In the genomic region with DNA sequence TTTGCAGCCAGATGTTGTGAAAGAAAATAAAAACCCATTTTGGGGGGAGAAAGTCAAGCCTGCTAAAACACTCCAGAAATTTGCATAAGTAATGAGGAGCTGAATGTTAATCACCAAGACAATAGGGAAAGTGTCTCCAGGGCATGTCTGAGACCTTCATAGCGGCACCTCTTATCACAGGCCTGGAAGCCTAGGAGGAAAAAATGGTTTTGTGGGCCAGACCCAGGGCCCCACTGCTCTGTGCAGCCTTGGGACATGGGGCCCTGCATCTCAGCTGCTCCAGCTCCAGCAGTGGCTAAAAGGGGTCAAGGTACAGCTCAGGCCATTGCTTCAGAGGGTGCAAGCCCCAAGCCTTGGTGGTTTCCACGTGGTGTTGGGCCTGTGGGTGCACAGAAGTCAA, we compare ENCODE assay signal across 1 cellular context. TPM values are rescaled to one million over a fixed set of nuclear protein-coding genes. Genes with fewer than 3 reads are reported as not detected.
"Had no signal": no experiment of that assay in that cellular context is flagged by ENCODE, and none has a peak within 500 bp of the region (broad histone marks: within the 10 kb centered on the region; RNA-seq: fewer than 3 reads in every experiment).

No MANE protein-coding gene starts in this region.

RNA-seq across cellular contexts. Expression of gene TXLNB, which starts 57.6 kb away (rescaled TPM):
- total RNA-seq: SJSA1 had no signal
